Comparison of ENCODE assay signal across 29 cellular contexts in the genomic region with DNA sequence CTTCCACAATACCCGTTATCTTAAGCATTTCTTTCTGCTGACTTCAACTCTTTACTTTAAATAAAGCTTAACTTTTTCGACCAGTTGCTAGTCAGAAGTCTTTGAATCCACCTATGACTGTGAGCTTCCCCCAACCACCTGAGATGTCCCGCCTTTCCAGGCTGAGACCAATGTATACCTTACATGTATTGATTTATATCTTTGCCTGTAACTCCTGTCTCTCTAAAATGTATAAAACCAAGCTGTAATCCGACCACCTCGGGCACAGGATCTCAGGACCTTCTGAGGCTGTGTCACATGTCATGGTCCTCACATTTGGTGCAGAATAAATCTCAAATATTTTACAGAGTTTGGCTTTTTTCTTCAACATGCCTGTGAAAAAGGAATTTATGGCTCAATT.
"Had no signal": no experiment of that assay in that cellular context is flagged by ENCODE, and none has a peak within 500 bp of the region (broad histone marks: within the 10 kb centered on the region; RNA-seq: fewer than 3 reads in every experiment).

No MANE protein-coding gene starts in this region.

- H3K36me3 ChIP-seq: neural progenitor cell, ovary, right lobe of liver, sigmoid colon, stomach, thoracic aorta, thyroid gland, tibial nerve, upper lobe of left lung, uterus had no signal

- H3K27me3 Mint-ChIP-seq: naive thymus-derived CD8-positive, alpha-beta T cell; progenitor cell of endocrine pancreas; stimulated activated naive CD8-positive, alpha-beta T cell treated with anti-CD3 and anti-CD28 coated beads, Interleukin-15, Interleukin-2, amounts not matched to agents 100 ng/mL and 50 ng/mL, for 24 hours had no signal

- H3K36me3 Mint-ChIP-seq: naive thymus-derived CD8-positive, alpha-beta T cell had no signal

- H3K27ac Mint-ChIP-seq: natural killer cell treated with Interleukin-12 subunit alpha and Interleukin-12 subunit beta and Interleukin-15 and Interleukin-18, amount 100 ng/mL, for 72 hours; nephron progenitor cell; neural progenitor cell; progenitor cell of endocrine pancreas; stimulated activated effector memory CD8-positive, alpha-beta T cell treated with anti-CD3 and anti-CD28 coated beads, Interleukin-12 subunit alpha, Interleukin-12 subunit beta, amount 100 ng/mL, for 72 hours; stimulated activated naive B cell treated with anti-CD40 and anti-IgM and Interleukin-4, amounts not matched to agents 10 μg/mL and 1 μg/mL and 100 μg/mL, for 72 hours; stimulated activated naive CD8-positive, alpha-beta T cell treated with anti-CD3 and anti-CD28 coated beads, Interleukin-15, Interleukin-2, amounts not matched to agents 100 ng/mL and 50 ng/mL, for 24 hours had no signal

- H3K27ac ChIP-seq: neural progenitor cell, ovary, parathyroid adenoma, psoas muscle, right lobe of liver, sigmoid colon, stomach, thoracic aorta, thyroid gland, tibial nerve, upper lobe of left lung, uterus had no signal

- ATAC-seq: naive thymus-derived CD8-positive, alpha-beta T cell; natural killer cell treated with Interleukin-12 subunit alpha and Interleukin-12 subunit beta and Interleukin-15 and Interleukin-18, amount 100 ng/mL, for 72 hours; psoas muscle; right cardiac atrium; right lobe of liver; stimulated activated effector memory CD8-positive, alpha-beta T cell treated with anti-CD3 and anti-CD28 coated beads, Interleukin-12 subunit alpha, Interleukin-12 subunit beta, amount 100 ng/mL, for 72 hours; stimulated activated naive B cell treated with anti-CD40 and anti-IgM and Interleukin-4, amounts not matched to agents 10 μg/mL and 1 μg/mL and 100 μg/mL, for 72 hours had no signal

- H3K9ac ChIP-seq: neural progenitor cell, parathyroid adenoma had no signal

- H3K4me1 ChIP-seq: neural progenitor cell had no signal

- H3K4me3 Mint-ChIP-seq: natural killer cell treated with Interleukin-12 subunit alpha and Interleukin-12 subunit beta and Interleukin-15 and Interleukin-18, amount 100 ng/mL, for 72 hours; nephron progenitor cell; stimulated activated effector memory CD8-positive, alpha-beta T cell treated with anti-CD3 and anti-CD28 coated beads, Interleukin-12 subunit alpha, Interleukin-12 subunit beta, amount 100 ng/mL, for 72 hours; stimulated activated naive B cell treated with anti-CD40 and anti-IgM and Interleukin-4, amounts not matched to agents 10 μg/mL and 1 μg/mL and 100 μg/mL, for 72 hours; stimulated activated naive CD8-positive, alpha-beta T cell treated with anti-CD3 and anti-CD28 coated beads, Interleukin-15, Interleukin-2, amounts not matched to agents 100 ng/mL and 50 ng/mL, for 24 hours had no signal

- H3K79me2 ChIP-seq: parathyroid adenoma had no signal

- DNase-seq: naive thymus-derived CD8-positive, alpha-beta T cell; nephron progenitor cell; occipital lobe; ovary; posterior cingulate gyrus; psoas muscle; right cardiac atrium; right lobe of liver; sigmoid colon; small intestine; stimulated activated CD4-positive, alpha-beta T cell treated with anti-CD3 and anti-CD28 coated beads, Interleukin-15, amount 100 ng/mL, for 24 hours; stimulated activated CD4-positive, alpha-beta T cell treated with anti-CD3 and anti-CD28 coated beads, Interleukin-2, amount 100 ng/mL, for 24 hours; stimulated activated CD4-positive, alpha-beta T cell treated with anti-CD3 and anti-CD28 coated beads, Interleukin-2, amount 100 ng/mL, for 48 hours; stimulated activated CD4-positive, alpha-beta T cell treated with anti-CD3 and anti-CD28 coated beads, Interleukin-4, amount 100 ng/mL, for 24 hours; stimulated activated naive B cell treated with anti-CD40 and anti-IgM and Interleukin-4, amounts not matched to agents 10 μg/mL and 1 μg/mL and 100 μg/mL, for 72 hours; stimulated activated naive CD4-positive, alpha-beta T cell treated with Interleukin-2 at 50 U/mL for 16 hours; stomach; thyroid gland; trophoblast cell; upper lobe of left lung; uterus had no signal

- H3K4me2 ChIP-seq: neural progenitor cell had no signal

- H3K9me3 Mint-ChIP-seq: natural killer cell treated with Interleukin-12 subunit alpha and Interleukin-12 subunit beta and Interleukin-15 and Interleukin-18, amount 100 ng/mL, for 72 hours; stimulated activated effector memory CD8-positive, alpha-beta T cell treated with anti-CD3 and anti-CD28 coated beads, Interleukin-12 subunit alpha, Interleukin-12 subunit beta, amount 100 ng/mL, for 72 hours; stimulated activated naive CD8-positive, alpha-beta T cell treated with anti-CD3 and anti-CD28 coated beads, Interleukin-15, Interleukin-2, amounts not matched to agents 100 ng/mL and 50 ng/mL, for 24 hours had no signal

- H3K9me3 ChIP-seq: ovary, psoas muscle, right lobe of liver, sigmoid colon, stomach, thoracic aorta, thyroid gland, tibial nerve, uterus had no signal

- FAIRE-seq: small intestine had no signal

- H3K4me3 ChIP-seq: neural progenitor cell, ovary, psoas muscle, right lobe of liver, sigmoid colon, stomach, thoracic aorta, thyroid gland, tibial nerve, upper lobe of left lung, uterus had no signal

- H3K27me3 ChIP-seq: neural progenitor cell, ovary, right lobe of liver, thyroid gland, uterus had no signal

- H2AFZ ChIP-seq: neural progenitor cell, parathyroid adenoma had no signal
